Comparison of ENCODE assay signal across 1 cellular context in the genomic region with DNA sequence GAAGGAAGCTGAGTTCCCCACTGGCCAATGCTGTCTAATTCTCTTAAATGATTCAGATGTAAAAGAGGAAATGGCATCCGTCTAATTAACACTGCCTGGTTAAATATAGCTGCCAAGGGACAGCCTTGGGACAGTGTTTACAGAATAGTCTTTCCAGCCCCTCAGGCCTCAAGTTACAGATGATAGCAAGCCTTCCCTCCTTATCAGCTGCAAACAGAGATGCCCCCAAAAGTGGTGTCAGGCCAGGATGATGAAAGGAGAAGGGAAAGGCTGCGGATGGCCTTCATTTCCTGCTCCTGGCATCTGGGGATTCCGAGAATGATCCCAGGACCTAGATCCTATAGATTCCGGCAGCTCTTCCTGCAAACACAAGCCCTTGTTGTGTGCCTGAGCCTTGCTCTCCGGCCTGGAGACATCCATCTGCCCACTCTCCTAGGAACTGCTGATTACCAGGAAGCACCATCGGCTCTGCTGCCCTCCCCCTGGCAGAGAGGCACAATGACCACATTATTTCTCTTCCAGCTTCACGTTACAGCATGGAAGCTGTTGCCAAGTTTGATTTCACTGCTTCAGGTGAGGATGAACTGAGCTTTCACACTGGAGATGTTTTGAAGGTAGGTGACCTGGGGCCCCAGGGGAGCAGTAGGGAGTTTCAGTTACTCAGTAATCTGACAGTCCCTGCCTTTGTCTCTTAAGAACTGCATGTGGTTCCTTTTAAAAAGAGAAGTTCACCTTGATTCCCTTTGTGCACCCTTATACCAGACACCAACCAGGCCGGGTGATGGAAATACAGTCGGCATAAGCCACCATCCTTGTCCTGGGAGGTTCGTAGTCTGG.
TF ChIP-seq lines count a peak whose summit lies in the region.

No MANE protein-coding gene starts in this region.

TF ChIP-seq in K562, 482 proteins besides CTCF, POLR2A, EP300 and RAD21 (continued from another document and continues in another):
- TF ChIP-seq, protein P1, sequence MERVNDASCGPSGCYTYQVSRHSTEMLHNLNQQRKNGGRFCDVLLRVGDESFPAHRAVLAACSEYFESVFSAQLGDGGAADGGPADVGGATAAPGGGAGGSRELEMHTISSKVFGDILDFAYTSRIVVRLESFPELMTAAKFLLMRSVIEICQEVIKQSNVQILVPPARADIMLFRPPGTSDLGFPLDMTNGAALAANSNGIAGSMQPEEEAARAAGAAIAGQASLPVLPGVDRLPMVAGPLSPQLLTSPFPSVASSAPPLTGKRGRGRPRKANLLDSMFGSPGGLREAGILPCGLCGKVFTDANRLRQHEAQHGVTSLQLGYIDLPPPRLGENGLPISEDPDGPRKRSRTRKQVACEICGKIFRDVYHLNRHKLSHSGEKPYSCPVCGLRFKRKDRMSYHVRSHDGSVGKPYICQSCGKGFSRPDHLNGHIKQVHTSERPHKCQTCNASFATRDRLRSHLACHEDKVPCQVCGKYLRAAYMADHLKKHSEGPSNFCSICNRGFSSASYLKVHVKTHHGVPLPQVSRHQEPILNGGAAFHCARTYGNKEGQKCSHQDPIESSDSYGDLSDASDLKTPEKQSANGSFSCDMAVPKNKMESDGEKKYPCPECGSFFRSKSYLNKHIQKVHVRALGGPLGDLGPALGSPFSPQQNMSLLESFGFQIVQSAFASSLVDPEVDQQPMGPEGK (CRISPR knock-in tag; IDR thresholded peaks at IDR 0.05; ENCODE audit: borderline replicate concordance), result no peak
- TF ChIP-seq SMAD1 (IDR thresholded peaks at IDR 0.05; ENCODE audit: low read depth, low read length, partially characterized antibody) (peak; percentile 59), SIN3A (IDR thresholded peaks at IDR 0.05; ENCODE audit: borderline replicate concordance in 2 of 2, control insufficient read depth in 1 of 2, low read depth in 2 of 2, low read length in 2 of 2) (peak in 1 of 2 experiments; percentile 19; a peak in 1 of 4 replicates), RBM15 (IDR thresholded peaks at IDR 0.05; ENCODE audit: insufficient read depth, low read length) (no peak), ZNF316 (IDR thresholded peaks at IDR 0.05) (no peak), HLTF (IDR thresholded peaks at IDR 0.05) (no peak), KAT7 (CRISPR knock-in tag; IDR thresholded peaks at IDR 0.05; ENCODE audit: borderline replicate concordance) (no peak), U2AF2 (optimal IDR thresholded peaks at IDR 0.05; ENCODE audit: low read depth, low read length) (no peak), RHOXF2B (CRISPR knock-in tag; conservative IDR thresholded peaks at IDR 0.05) (no peak), NR1H2 (CRISPR knock-in tag; IDR thresholded peaks at IDR 0.05) (no peak), NUFIP1 (IDR thresholded peaks at IDR 0.05; ENCODE audit: partially characterized antibody) (no peak), NFRKB (IDR thresholded peaks at IDR 0.05; ENCODE audit: low read depth) (peak; percentile 69), CBX8 (IDR thresholded peaks at IDR 0.05; ENCODE audit: borderline replicate concordance, extremely low read depth, low read depth, low read length, poor library complexity, severe bottlenecking) (no peak), ZNF12 (CRISPR knock-in tag; IDR thresholded peaks at IDR 0.05) (no peak), ZNF830 (CRISPR knock-in tag; IDR thresholded peaks at IDR 0.05) (no peak), SP2 (IDR thresholded peaks at IDR 0.05; ENCODE audit: extremely low read depth, low read depth, low read length, poor library complexity, severe bottlenecking) (no peak), ELF1 (tag; IDR thresholded peaks at IDR 0.05) (no peak), TAF15 (IDR thresholded peaks at IDR 0.05; ENCODE audit: low read depth, low read length) (no peak), NRF1 (conservative IDR thresholded peaks at IDR 0.05 in 1 of 2, IDR thresholded peaks at IDR 0.05 in 1 of 2) (no peak), NCOA6 (IDR thresholded peaks at IDR 0.05) (no peak), MTA3 (IDR thresholded peaks at IDR 0.05; ENCODE audit: borderline replicate concordance) (peak; percentile 92), SP1 (CRISPR knock-in tag; IDR thresholded peaks at IDR 0.05) (no peak), NFYB (IDR thresholded peaks at IDR 0.05; ENCODE audit: extremely low read depth, insufficient read length) (no peak), ZNF140 (CRISPR knock-in tag; IDR thresholded peaks at IDR 0.05) (no peak), EZH2 (IDR thresholded peaks at IDR 0.05; ENCODE audit: borderline replicate concordance, low read depth, low read length) (no peak), NCOA2 (IDR thresholded peaks at IDR 0.05; ENCODE audit: partially characterized antibody in 2 of 2) (no peak), BRCA1 (IDR thresholded peaks at IDR 0.05) (no peak), BRCA1 (CRISPR knock-in tag; IDR thresholded peaks at IDR 0.05) (no peak), BRD9 (IDR thresholded peaks at IDR 0.05; ENCODE audit: low read depth, partially characterized antibody) (peak; percentile 65), PYGO2 (tag; IDR thresholded peaks at IDR 0.05) (no peak)
- TF ChIP-seq, protein P2, sequence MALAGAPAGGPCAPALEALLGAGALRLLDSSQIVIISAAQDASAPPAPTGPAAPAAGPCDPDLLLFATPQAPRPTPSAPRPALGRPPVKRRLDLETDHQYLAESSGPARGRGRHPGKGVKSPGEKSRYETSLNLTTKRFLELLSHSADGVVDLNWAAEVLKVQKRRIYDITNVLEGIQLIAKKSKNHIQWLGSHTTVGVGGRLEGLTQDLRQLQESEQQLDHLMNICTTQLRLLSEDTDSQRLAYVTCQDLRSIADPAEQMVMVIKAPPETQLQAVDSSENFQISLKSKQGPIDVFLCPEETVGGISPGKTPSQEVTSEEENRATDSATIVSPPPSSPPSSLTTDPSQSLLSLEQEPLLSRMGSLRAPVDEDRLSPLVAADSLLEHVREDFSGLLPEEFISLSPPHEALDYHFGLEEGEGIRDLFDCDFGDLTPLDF (CRISPR knock-in tag; IDR thresholded peaks at IDR 0.05), result no peak
- TF ChIP-seq, protein P3, sequence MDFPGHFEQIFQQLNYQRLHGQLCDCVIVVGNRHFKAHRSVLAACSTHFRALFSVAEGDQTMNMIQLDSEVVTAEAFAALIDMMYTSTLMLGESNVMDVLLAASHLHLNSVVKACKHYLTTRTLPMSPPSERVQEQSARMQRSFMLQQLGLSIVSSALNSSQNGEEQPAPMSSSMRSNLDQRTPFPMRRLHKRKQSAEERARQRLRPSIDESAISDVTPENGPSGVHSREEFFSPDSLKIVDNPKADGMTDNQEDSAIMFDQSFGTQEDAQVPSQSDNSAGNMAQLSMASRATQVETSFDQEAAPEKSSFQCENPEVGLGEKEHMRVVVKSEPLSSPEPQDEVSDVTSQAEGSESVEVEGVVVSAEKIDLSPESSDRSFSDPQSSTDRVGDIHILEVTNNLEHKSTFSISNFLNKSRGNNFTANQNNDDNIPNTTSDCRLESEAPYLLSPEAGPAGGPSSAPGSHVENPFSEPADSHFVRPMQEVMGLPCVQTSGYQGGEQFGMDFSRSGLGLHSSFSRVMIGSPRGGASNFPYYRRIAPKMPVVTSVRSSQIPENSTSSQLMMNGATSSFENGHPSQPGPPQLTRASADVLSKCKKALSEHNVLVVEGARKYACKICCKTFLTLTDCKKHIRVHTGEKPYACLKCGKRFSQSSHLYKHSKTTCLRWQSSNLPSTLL (IDR thresholded peaks at IDR 0.05), result peak; percentile 76; the same call in 1 of the 2 replicates
- TF ChIP-seq, protein P4, sequence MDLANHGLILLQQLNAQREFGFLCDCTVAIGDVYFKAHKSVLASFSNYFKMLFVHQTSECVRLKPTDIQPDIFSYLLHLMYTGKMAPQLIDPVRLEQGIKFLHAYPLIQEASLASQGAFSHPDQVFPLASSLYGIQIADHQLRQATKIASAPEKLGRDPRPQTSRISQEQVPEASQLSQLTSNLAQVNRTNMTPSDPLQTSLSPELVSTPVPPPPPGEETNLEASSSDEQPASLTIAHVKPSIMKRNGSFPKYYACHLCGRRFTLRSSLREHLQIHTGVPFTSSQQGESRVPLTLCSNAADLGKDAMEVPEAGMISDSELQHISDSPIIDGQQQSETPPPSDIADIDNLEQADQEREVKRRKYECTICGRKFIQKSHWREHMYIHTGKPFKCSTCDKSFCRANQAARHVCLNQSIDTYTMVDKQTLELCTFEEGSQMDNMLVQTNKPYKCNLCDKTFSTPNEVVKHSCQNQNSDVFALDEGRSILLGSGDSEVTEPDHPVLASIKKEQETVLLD (IDR thresholded peaks at IDR 0.05), result peak; percentile 68; the same call in 1 of the 2 replicates
- TF ChIP-seq, protein P5, sequence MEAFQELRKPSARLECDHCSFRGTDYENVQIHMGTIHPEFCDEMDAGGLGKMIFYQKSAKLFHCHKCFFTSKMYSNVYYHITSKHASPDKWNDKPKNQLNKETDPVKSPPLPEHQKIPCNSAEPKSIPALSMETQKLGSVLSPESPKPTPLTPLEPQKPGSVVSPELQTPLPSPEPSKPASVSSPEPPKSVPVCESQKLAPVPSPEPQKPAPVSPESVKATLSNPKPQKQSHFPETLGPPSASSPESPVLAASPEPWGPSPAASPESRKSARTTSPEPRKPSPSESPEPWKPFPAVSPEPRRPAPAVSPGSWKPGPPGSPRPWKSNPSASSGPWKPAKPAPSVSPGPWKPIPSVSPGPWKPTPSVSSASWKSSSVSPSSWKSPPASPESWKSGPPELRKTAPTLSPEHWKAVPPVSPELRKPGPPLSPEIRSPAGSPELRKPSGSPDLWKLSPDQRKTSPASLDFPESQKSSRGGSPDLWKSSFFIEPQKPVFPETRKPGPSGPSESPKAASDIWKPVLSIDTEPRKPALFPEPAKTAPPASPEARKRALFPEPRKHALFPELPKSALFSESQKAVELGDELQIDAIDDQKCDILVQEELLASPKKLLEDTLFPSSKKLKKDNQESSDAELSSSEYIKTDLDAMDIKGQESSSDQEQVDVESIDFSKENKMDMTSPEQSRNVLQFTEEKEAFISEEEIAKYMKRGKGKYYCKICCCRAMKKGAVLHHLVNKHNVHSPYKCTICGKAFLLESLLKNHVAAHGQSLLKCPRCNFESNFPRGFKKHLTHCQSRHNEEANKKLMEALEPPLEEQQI (IDR thresholded peaks at IDR 0.05), result 0 out of 2 replicates have a peak, but pooled peaks have one; percentile 47
- TF ChIP-seq, protein P6, sequence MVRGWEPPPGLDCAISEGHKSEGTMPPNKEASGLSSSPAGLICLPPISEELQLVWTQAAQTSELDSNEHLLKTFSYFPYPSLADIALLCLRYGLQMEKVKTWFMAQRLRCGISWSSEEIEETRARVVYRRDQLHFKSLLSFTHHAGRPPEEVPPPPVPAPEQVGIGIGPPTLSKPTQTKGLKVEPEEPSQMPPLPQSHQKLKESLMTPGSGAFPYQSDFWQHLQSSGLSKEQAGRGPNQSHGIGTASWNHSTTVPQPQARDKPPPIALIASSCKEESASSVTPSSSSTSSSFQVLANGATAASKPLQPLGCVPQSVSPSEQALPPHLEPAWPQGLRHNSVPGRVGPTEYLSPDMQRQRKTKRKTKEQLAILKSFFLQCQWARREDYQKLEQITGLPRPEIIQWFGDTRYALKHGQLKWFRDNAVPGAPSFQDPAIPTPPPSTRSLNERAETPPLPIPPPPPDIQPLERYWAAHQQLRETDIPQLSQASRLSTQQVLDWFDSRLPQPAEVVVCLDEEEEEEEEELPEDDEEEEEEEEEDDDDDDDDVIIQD (CRISPR knock-in tag; IDR thresholded peaks at IDR 0.05), result no peak
- TF ChIP-seq, protein P7, sequence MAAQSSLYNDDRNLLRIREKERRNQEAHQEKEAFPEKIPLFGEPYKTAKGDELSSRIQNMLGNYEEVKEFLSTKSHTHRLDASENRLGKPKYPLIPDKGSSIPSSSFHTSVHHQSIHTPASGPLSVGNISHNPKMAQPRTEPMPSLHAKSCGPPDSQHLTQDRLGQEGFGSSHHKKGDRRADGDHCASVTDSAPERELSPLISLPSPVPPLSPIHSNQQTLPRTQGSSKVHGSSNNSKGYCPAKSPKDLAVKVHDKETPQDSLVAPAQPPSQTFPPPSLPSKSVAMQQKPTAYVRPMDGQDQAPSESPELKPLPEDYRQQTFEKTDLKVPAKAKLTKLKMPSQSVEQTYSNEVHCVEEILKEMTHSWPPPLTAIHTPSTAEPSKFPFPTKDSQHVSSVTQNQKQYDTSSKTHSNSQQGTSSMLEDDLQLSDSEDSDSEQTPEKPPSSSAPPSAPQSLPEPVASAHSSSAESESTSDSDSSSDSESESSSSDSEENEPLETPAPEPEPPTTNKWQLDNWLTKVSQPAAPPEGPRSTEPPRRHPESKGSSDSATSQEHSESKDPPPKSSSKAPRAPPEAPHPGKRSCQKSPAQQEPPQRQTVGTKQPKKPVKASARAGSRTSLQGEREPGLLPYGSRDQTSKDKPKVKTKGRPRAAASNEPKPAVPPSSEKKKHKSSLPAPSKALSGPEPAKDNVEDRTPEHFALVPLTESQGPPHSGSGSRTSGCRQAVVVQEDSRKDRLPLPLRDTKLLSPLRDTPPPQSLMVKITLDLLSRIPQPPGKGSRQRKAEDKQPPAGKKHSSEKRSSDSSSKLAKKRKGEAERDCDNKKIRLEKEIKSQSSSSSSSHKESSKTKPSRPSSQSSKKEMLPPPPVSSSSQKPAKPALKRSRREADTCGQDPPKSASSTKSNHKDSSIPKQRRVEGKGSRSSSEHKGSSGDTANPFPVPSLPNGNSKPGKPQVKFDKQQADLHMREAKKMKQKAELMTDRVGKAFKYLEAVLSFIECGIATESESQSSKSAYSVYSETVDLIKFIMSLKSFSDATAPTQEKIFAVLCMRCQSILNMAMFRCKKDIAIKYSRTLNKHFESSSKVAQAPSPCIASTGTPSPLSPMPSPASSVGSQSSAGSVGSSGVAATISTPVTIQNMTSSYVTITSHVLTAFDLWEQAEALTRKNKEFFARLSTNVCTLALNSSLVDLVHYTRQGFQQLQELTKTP (IDR thresholded peaks at IDR 0.05; ENCODE audit: low read depth in 1 of 2, partially characterized antibody in 2 of 2), result peak in 1 of 2 experiments; percentile 37
- TF ChIP-seq, protein P8, sequence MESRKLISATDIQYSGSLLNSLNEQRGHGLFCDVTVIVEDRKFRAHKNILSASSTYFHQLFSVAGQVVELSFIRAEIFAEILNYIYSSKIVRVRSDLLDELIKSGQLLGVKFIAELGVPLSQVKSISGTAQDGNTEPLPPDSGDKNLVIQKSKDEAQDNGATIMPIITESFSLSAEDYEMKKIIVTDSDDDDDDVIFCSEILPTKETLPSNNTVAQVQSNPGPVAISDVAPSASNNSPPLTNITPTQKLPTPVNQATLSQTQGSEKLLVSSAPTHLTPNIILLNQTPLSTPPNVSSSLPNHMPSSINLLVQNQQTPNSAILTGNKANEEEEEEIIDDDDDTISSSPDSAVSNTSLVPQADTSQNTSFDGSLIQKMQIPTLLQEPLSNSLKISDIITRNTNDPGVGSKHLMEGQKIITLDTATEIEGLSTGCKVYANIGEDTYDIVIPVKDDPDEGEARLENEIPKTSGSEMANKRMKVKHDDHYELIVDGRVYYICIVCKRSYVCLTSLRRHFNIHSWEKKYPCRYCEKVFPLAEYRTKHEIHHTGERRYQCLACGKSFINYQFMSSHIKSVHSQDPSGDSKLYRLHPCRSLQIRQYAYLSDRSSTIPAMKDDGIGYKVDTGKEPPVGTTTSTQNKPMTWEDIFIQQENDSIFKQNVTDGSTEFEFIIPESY (CRISPR knock-in tag; IDR thresholded peaks at IDR 0.05), result no peak
- TF ChIP-seq, protein P9, sequence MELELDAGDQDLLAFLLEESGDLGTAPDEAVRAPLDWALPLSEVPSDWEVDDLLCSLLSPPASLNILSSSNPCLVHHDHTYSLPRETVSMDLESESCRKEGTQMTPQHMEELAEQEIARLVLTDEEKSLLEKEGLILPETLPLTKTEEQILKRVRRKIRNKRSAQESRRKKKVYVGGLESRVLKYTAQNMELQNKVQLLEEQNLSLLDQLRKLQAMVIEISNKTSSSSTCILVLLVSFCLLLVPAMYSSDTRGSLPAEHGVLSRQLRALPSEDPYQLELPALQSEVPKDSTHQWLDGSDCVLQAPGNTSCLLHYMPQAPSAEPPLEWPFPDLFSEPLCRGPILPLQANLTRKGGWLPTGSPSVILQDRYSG (tag; conservative IDR thresholded peaks at IDR 0.05; ENCODE audit: low read depth), result no peak; the same call in 1 of the 2 replicates
